21 cellular contexts compared by ENCODE assay signal in genomic region chr6:103699770-103700169, GRCh38.
"Had no signal": no experiment of that assay in that cellular context is flagged by ENCODE, and none has a peak within 500 bp of the region (broad histone marks: within the 10 kb centered on the region; RNA-seq: fewer than 3 reads in every experiment).

No MANE protein-coding gene starts in this region.

- H3K4me1 ChIP-seq: SJSA1 had no signal

- H3K36me3 ChIP-seq: SJSA1 had no signal

- H3K4me3 ChIP-seq: SJSA1 had no signal

- H3K9me3 ChIP-seq: SJSA1, SK-N-SH had no signal

- H3K27ac ChIP-seq: SJSA1 had no signal

- FAIRE-seq: RCC 7860 had no signal

- H3K9ac ChIP-seq: SK-N-SH had no signal

- DNase-seq: Karpas-422, KG1, MM.1S, NCI-H1092 treated with DMSO at 0.1 percent for 48 hours, NCI-H1436, NCI-H187, NCI-H2029, NCI-H2081 treated with DMSO at 0.1 percent for 48 hours, NCI-H2171, NCI-H226, NCI-H446, NCI-H510A, NCI-H524 treated with DMSO at 0.1 percent for 48 hours, Right ventricle myocardium superior, RPMI8226, SIG-M5, SK-N-SH, SW 1271, T-helper 1 cell had no signal

- H3K4me2 ChIP-seq: SK-N-SH had no signal

- H3K27me3 ChIP-seq: SJSA1 had no signal
